Comparison of ENCODE assay signal across 9 cellular contexts in genomic region chr7:119903090-119903489, GRCh38.
"Had no signal": no experiment of that assay in that cellular context is flagged by ENCODE, and none has a peak within 500 bp of the region (broad histone marks: within the 10 kb centered on the region; RNA-seq: fewer than 3 reads in every experiment).

No MANE protein-coding gene starts in this region.

- H3K4me1 ChIP-seq: HAP-1 had no signal

- H3K36me3 ChIP-seq: HAP-1 had no signal

- H2AFZ ChIP-seq: GM23248, GM23338 had no signal

- H3K4me2 ChIP-seq: GM23338 had no signal

- H3K27ac ChIP-seq: GM23248 had no signal

- H3K4me3 ChIP-seq: GM23248, GM23338, HAP-1 had no signal

- ATAC-seq: GM23338, HCT116 had no signal

- H3K9me3 ChIP-seq: HAP-1 had no signal

- DNase-seq: GM23248, GOT3, H7, H9, HCEC 1CT, HFFc6 had no signal

- H3K9ac ChIP-seq: GM23248 had no signal
